22 cellular contexts compared by ENCODE assay signal in the genomic region with DNA sequence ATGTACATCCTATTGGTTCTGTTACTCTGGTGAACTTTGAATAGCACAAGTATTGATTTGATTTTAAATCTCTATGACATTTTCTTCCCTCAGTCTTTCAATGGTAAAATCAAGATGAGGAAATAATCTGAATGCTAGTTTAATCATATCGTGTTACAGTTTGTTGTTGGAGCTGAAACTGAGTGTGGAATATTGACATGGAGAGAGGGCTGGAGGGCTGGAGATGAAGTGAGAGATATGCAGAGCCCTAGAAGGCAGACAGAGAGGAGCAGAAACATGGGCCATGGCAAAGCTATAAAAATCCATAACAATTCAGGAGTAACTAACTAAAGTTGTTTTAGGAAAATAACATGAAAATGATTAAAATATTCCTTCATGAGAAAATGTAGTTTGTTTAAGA.
"Had no signal": no experiment of that assay in that cellular context is flagged by ENCODE, and none has a peak within 500 bp of the region (broad histone marks: within the 10 kb centered on the region; RNA-seq: fewer than 3 reads in every experiment).

No MANE protein-coding gene starts in this region.

- H3K9ac ChIP-seq: KMS-11 had no signal

- H3K27me3 Mint-ChIP-seq: activated CD8-positive, alpha-beta T cell treated with anti-CD3 and anti-CD28 coated beads for 36 hours; activated naive CD4-positive, alpha-beta T cell treated with anti-CD3 and anti-CD28 coated beads, Interleukin-2, amount 10 ng/mL, durations not matched to agents 7 days and 5 days; activated naive CD8-positive, alpha-beta T cell treated with anti-CD3 and anti-CD28 coated beads for 36 hours had no signal

- H3K27me3 ChIP-seq: brain microvascular endothelial cell, cardiac muscle cell, SJSA1 had no signal

- H3K27ac ChIP-seq: brain microvascular endothelial cell, cardiac muscle cell, KMS-11, SJSA1, VCaP had no signal

- H3K4me1 ChIP-seq: SJSA1 had no signal

- H3K4me1 Mint-ChIP-seq: activated naive CD4-positive, alpha-beta T cell treated with anti-CD3 and anti-CD28 coated beads, Interleukin-2, amount 10 ng/mL, durations not matched to agents 7 days and 5 days; activated naive CD8-positive, alpha-beta T cell treated with anti-CD3 and anti-CD28 coated beads for 36 hours had no signal

- H3K36me3 Mint-ChIP-seq: activated naive CD4-positive, alpha-beta T cell treated with anti-CD3 and anti-CD28 coated beads, Interleukin-2, amount 10 ng/mL, durations not matched to agents 7 days and 5 days; activated naive CD8-positive, alpha-beta T cell treated with anti-CD3 and anti-CD28 coated beads for 36 hours had no signal

- H3K4me2 ChIP-seq: KMS-11 had no signal

- H3K4me3 Mint-ChIP-seq: activated CD8-positive, alpha-beta T cell treated with anti-CD3 and anti-CD28 coated beads for 36 hours; activated naive CD4-positive, alpha-beta T cell treated with anti-CD3 and anti-CD28 coated beads, Interleukin-2, amount 10 ng/mL, durations not matched to agents 7 days and 5 days; activated naive CD8-positive, alpha-beta T cell treated with anti-CD3 and anti-CD28 coated beads for 36 hours; activated T-cell treated with anti-CD3 and anti-CD28 coated beads, Interleukin-2, amount 50 U/mL, for 72 hours had no signal

- ATAC-seq: activated CD4-positive, CD25-positive, alpha-beta regulatory T cell treated with anti-CD3 and anti-CD28 coated beads, Interleukin-2, amount 50 U/mL, for 24 hours; activated CD8-positive, alpha-beta T cell treated with anti-CD3 and anti-CD28 coated beads for 36 hours; activated T-cell treated with anti-CD3 and anti-CD28 coated beads, Interleukin-2, amount 50 U/mL, for 72 hours had no signal

- H3K9me3 Mint-ChIP-seq: activated CD8-positive, alpha-beta T cell treated with anti-CD3 and anti-CD28 coated beads for 36 hours; activated naive CD4-positive, alpha-beta T cell treated with anti-CD3 and anti-CD28 coated beads, Interleukin-2, amount 10 ng/mL, durations not matched to agents 7 days and 5 days had no signal

- H3K9me3 ChIP-seq: SJSA1 had no signal

- DNase-seq: activated CD4-positive, alpha-beta T cell treated with anti-CD3 and anti-CD28 coated beads for 4 hours; activated CD8-positive, alpha-beta memory T cell treated with anti-CD3 and anti-CD28 coated beads, Interleukin-2, amount 50 U/mL, for 4 hours; activated CD8-positive, alpha-beta T cell treated with anti-CD3 and anti-CD28 coated beads for 36 hours; activated gamma-delta T cell treated with Interleukin-2 at 50 U/mL for 16 hours; activated naive CD4-positive, alpha-beta T cell treated with anti-CD3 and anti-CD28 coated beads, Interleukin-2, amount 10 ng/mL, durations not matched to agents 7 days and 5 days; activated naive CD8-positive, alpha-beta T cell treated with anti-CD3 and anti-CD28 coated beads for 36 hours; activated T-cell treated with anti-CD3 and anti-CD28 coated beads, Interleukin-2, amount 50 U/mL, for 72 hours; brain microvascular endothelial cell; NCI-H1092 treated with DMSO at 0.1 percent for 48 hours; NCI-H1417 treated with DMSO at 0.1 percent for 48 hours; NCI-H187; NCI-H2081; NCI-H524 treated with DMSO at 0.1 percent for 48 hours; NCI-H748 treated with DMSO at 0.1 percent for 48 hours; Right ventricle myocardium superior; T-helper 1 cell had no signal

- H3K4me3 ChIP-seq: cardiac muscle cell, SJSA1 had no signal

- H3K27ac Mint-ChIP-seq: activated CD8-positive, alpha-beta T cell treated with anti-CD3 and anti-CD28 coated beads for 36 hours; activated naive CD4-positive, alpha-beta T cell treated with anti-CD3 and anti-CD28 coated beads, Interleukin-2, amount 10 ng/mL, durations not matched to agents 7 days and 5 days; activated naive CD8-positive, alpha-beta T cell treated with anti-CD3 and anti-CD28 coated beads for 36 hours; activated T-cell treated with anti-CD3 and anti-CD28 coated beads, Interleukin-2, amount 50 U/mL, for 72 hours; activated T-helper 2 cell treated with anti-CD3 and anti-CD28 coated beads, Interferon-gamma antibody, Interleukin-2, Interleukin-4, amounts not matched to agents 10 μg/mL and 5 μg/mL and 100 μg/mL, durations not matched to agents 14 hours and 24 hours and 36 hours had no signal

- H3K36me3 ChIP-seq: brain microvascular endothelial cell, cardiac muscle cell, SJSA1 had no signal
